ENCODE assay signal across 11 cellular contexts in genomic region chr14:69667938-69668336, GRCh38. TPM values are rescaled to one million over a fixed set of nuclear protein-coding genes. Genes with fewer than 3 reads are reported as not detected.
DNase-seq lines count a peak whose midpoint lies in the region; ATAC-seq, FAIRE-seq and TF ChIP-seq lines count a peak whose summit lies in the region.
"Had no signal": no experiment of that assay in that cellular context is flagged by ENCODE, and none has a peak within 500 bp of the region (broad histone marks: within the 10 kb centered on the region; RNA-seq: fewer than 3 reads in every experiment).

No MANE protein-coding gene starts in this region.

- H2AFZ ChIP-seq in mammary epithelial cell (ENCODE audit: low read depth, low read length) (no peak overlapping the region), neural progenitor cell (replicated peaks) (no peak overlapping the region)

- dilution Hi-C loops in mammary epithelial cell (cut with HindIII; ENCODE audit: low sequenced_read_pairs), result no loop called here

- H3K4me3 ChIP-seq in mammary epithelial cell (replicated peaks in 1 of 3; ENCODE audit: insufficient read depth in 1 of 3, low read depth in 2 of 3, low read length in 3 of 3) (no peak overlapping the region), neural progenitor cell (no peak overlapping the region), lower lobe of right lung (no peak overlapping the region)
- H3K4me3 ChIP-seq: vagina had no signal

- no peaks in the 10 kb centered on the region for H3K36me3 ChIP-seq in mammary epithelial cell (ENCODE audit: insufficient read depth, low read length)
- no peaks in the 10 kb centered on the region for H3K36me3 ChIP-seq in neural progenitor cell
- no peaks in the 10 kb centered on the region for H3K36me3 ChIP-seq in lower lobe of right lung
- H3K36me3 ChIP-seq: vagina had no signal

- H3K4me3 Mint-ChIP-seq in MCF 10A (ENCODE audit: unreplicated experiment), result no peak overlapping the region
- H3K4me3 Mint-ChIP-seq in activated T-helper 2 cell treated with anti-CD3 and anti-CD28 coated beads, Interferon-gamma antibody, Interleukin-2, Interleukin-4, amounts not matched to agents 10 μg/mL and 5 μg/mL and 100 μg/mL, durations not matched to agents 14 hours and 24 hours and 36 hours (ENCODE audit: low read depth), result peak overlapping the region; percentile 7
- H3K4me3 Mint-ChIP-seq in neural progenitor cell, result no peak overlapping the region

- TF ChIP-seq CTCF in MCF 10A (IDR thresholded peaks at IDR 0.05; ENCODE audit: unreplicated experiment) (no peak), mammary epithelial cell (conservative IDR thresholded peaks at IDR 0.05 in 1 of 2, IDR thresholded peaks at IDR 0.05 in 1 of 2; ENCODE audit: extremely low read depth in 1 of 2, insufficient read depth in 1 of 2, low read depth in 1 of 2, low read length in 2 of 2) (no peak), neural progenitor cell (IDR thresholded peaks at IDR 0.05) (no peak), lower lobe of right lung (IDR thresholded peaks at IDR 0.05) (no peak)

- H3K27me3 Mint-ChIP-seq in MCF 10A (ENCODE audit: insufficient read depth, unreplicated experiment) (no peaks in the 10 kb centered on the region), neural progenitor cell (ENCODE audit: insufficient read depth, low read depth) (peaks cover 7% of the 10 kb centered on the region)
- no peaks in the 10 kb centered on the region for H3K27me3 Mint-ChIP-seq in activated T-helper 2 cell treated with anti-CD3 and anti-CD28 coated beads, Interferon-gamma antibody, Interleukin-2, Interleukin-4, amounts not matched to agents 10 μg/mL and 5 μg/mL and 100 μg/mL, durations not matched to agents 14 hours and 24 hours and 36 hours (ENCODE audit: low read depth)

- H3K27me3 ChIP-seq in mammary epithelial cell (ENCODE audit: insufficient read depth, low read length), result no peaks in the 10 kb centered on the region
- no peaks in the 10 kb centered on the region for H3K27me3 ChIP-seq in neural progenitor cell
- no peaks in the 10 kb centered on the region for H3K27me3 ChIP-seq in lower lobe of right lung (ENCODE audit: low read depth)
- H3K27me3 ChIP-seq: vagina had no signal

- H3K9me3 Mint-ChIP-seq in MCF 10A (ENCODE audit: unreplicated experiment), result no peaks in the 10 kb centered on the region
- peaks cover 5% of the 10 kb centered on the region for H3K9me3 Mint-ChIP-seq in activated T-helper 2 cell treated with anti-CD3 and anti-CD28 coated beads, Interferon-gamma antibody, Interleukin-2, Interleukin-4, amounts not matched to agents 10 μg/mL and 5 μg/mL and 100 μg/mL, durations not matched to agents 14 hours and 24 hours and 36 hours
- peaks cover 2% of the 10 kb centered on the region for H3K9me3 Mint-ChIP-seq in neural progenitor cell

- CTCF ChIA-PET in MCF 10A (lab: Yijun Ruan, JAX) (no interaction called here), mammary epithelial cell (lab: Charles Lee; ENCODE audit: low non-redundant PET) (no interaction called here)

- H3K9me3 ChIP-seq in mammary epithelial cell (replicated peaks; ENCODE audit: insufficient read depth, low read length) (no peaks in the 10 kb centered on the region), neural progenitor cell (ENCODE audit: low read depth) (no peaks in the 10 kb centered on the region), lower lobe of right lung (no peaks in the 10 kb centered on the region)
- H3K9me3 ChIP-seq: vagina had no signal

- H4K20me1 ChIP-seq in mammary epithelial cell (ENCODE audit: insufficient read depth, low read length) (no peaks in the 10 kb centered on the region), neural progenitor cell (ENCODE audit: low read depth) (peaks cover 18% of the 10 kb centered on the region)

- in situ Hi-C loops in mammary epithelial cell (cut with MboI; ENCODE audit: low sequenced_read_pairs in 2 of 2), result no loop called here

- H3K4me2 ChIP-seq in mammary epithelial cell (ENCODE audit: insufficient read depth, low read depth, low read length), result no peak overlapping the region
- no peak overlapping the region for H3K4me2 ChIP-seq in neural progenitor cell

- peak; percentile 23 for FAIRE-seq in urothelium cell line (lab: Jason Lieb, UNC)

- 76% methylated on average over 4 of the region's 4 CpGs for WGBS in mammary epithelial cell (ENCODE audit: low coverage, missing lambda C conversion rate)

- H3F3A ChIP-seq in neural progenitor cell (ENCODE audit: low read depth), result peaks cover 13% of the 10 kb centered on the region

- ATAC-seq in HG02884 (IDR thresholded peaks at IDR 0.05; ENCODE audit: unreplicated experiment), result peak; percentile 35
- ATAC-seq in lower lobe of right lung, result no peak

- peaks cover 6% of the 10 kb centered on the region for H3K4me1 ChIP-seq in mammary epithelial cell (ENCODE audit: insufficient read depth, low read length)
- H3K4me1 ChIP-seq in neural progenitor cell, result peaks cover 31% of the 10 kb centered on the region
- H3K4me1 ChIP-seq in lower lobe of right lung, result peaks cover 96% of the 10 kb centered on the region

- no peak overlapping the region for H3K9ac ChIP-seq in mammary epithelial cell (ENCODE audit: insufficient read depth, low read length)
- no peak overlapping the region for H3K9ac ChIP-seq in neural progenitor cell

- DNase-seq in MCF 10A (ENCODE audit: unreplicated experiment) (no peak), mammary epithelial cell (no peak), urothelium cell line (ENCODE audit: low spot score) (no peak), neural progenitor cell (ENCODE audit: low spot score) (no peak), lower lobe of right lung (no peak), 8988T (no peak)
- DNase-seq in activated T-helper 2 cell treated with anti-CD3 and anti-CD28 coated beads, Interferon-gamma antibody, Interleukin-2, Interleukin-4, amounts not matched to agents 10 μg/mL and 5 μg/mL and 100 μg/mL, durations not matched to agents 14 hours and 24 hours and 36 hours (ENCODE audit: low spot score), result no peak
- DNase-seq: SW 1271 had no signal

- intact Hi-C loops in MCF 10A (cut with micrococcal nuclease) (no loop called here), mammary epithelial cell (cut with micrococcal nuclease) (no loop called here), lower lobe of right lung (cut with DNase I) (no loop called here)
- intact Hi-C loops in activated T-helper 2 cell treated with anti-CD3 and anti-CD28 coated beads, Interferon-gamma antibody, Interleukin-2, Interleukin-4, amounts not matched to agents 10 μg/mL and 5 μg/mL and 100 μg/mL, durations not matched to agents 14 hours and 24 hours and 36 hours (cut with micrococcal nuclease), result no loop called here

- H3K79me2 ChIP-seq in mammary epithelial cell (ENCODE audit: insufficient read depth, low read length) (peaks cover 95% of the 10 kb centered on the region), neural progenitor cell (ENCODE audit: low read depth) (peaks cover 4% of the 10 kb centered on the region)

- BruUV-seq in MCF 10A (replicated peaks; lab: Mats Ljungman, UMichigan) (no TSS peak), mammary epithelial cell (replicated peaks; lab: Mats Ljungman, UMichigan) (no TSS peak)

- H3K36me3 Mint-ChIP-seq in MCF 10A (ENCODE audit: insufficient read depth, unreplicated experiment) (peaks cover 29% of the 10 kb centered on the region), neural progenitor cell (peaks cover 3% of the 10 kb centered on the region)
- H3K36me3 Mint-ChIP-seq in activated T-helper 2 cell treated with anti-CD3 and anti-CD28 coated beads, Interferon-gamma antibody, Interleukin-2, Interleukin-4, amounts not matched to agents 10 μg/mL and 5 μg/mL and 100 μg/mL, durations not matched to agents 14 hours and 24 hours and 36 hours (ENCODE audit: low read depth), result peaks cover 42% of the 10 kb centered on the region

- H3K27ac ChIP-seq in mammary epithelial cell (ENCODE audit: insufficient read depth, low read depth, low read length), result no peak overlapping the region
- H3K27ac ChIP-seq in neural progenitor cell, result no peak overlapping the region
- no peak overlapping the region for H3K27ac ChIP-seq in lower lobe of right lung
- H3K27ac ChIP-seq: HL-60, vagina had no signal

- H3K4me1 Mint-ChIP-seq in MCF 10A (ENCODE audit: insufficient read depth, unreplicated experiment) (peaks cover 34% of the 10 kb centered on the region), neural progenitor cell (peaks cover 27% of the 10 kb centered on the region)
- H3K4me1 Mint-ChIP-seq in activated T-helper 2 cell treated with anti-CD3 and anti-CD28 coated beads, Interferon-gamma antibody, Interleukin-2, Interleukin-4, amounts not matched to agents 10 μg/mL and 5 μg/mL and 100 μg/mL, durations not matched to agents 14 hours and 24 hours and 36 hours (ENCODE audit: low read depth), result peaks cover 70% of the 10 kb centered on the region

- H3K27ac Mint-ChIP-seq in MCF 10A (ENCODE audit: low read depth, unreplicated experiment) (peak overlapping the region; percentile 17), neural progenitor cell (no peak overlapping the region)
- H3K27ac Mint-ChIP-seq in activated T-helper 2 cell treated with anti-CD3 and anti-CD28 coated beads, Interferon-gamma antibody, Interleukin-2, Interleukin-4, amounts not matched to agents 10 μg/mL and 5 μg/mL and 100 μg/mL, durations not matched to agents 14 hours and 24 hours and 36 hours, result peak overlapping the region; percentile 58

- POLR2A ChIA-PET in MCF 10A (lab: Yijun Ruan, JAX), result interaction anchor here (0.7 to 1.0 kb wide), 2 partner anchors 19 to 48 kb away, joined by 3 to 6 read pairs; no protein-coding TSS in a partner anchor

RNA-seq across cellular contexts. Expression of gene SUSD6, which starts 56.5 kb away (rescaled TPM):
- 27.7 and 32.1 TPM in 2 replicates for total RNA-seq in MCF 10A (2022)
- 10 to 100 TPM; 34.8 to 45.6 TPM for total RNA-seq in mammary epithelial cell
- 17.1 TPM for polyA plus RNA-seq in mammary epithelial cell
- polyA minus RNA-seq in mammary epithelial cell, result 41.4 TPM
- 46.6 and 46.7 TPM in 2 replicates for total RNA-seq in activated T-helper 2 cell treated with anti-CD3 and anti-CD28 coated beads, Interferon-gamma antibody, Interleukin-2, Interleukin-4, amounts not matched to agents 10 μg/mL and 5 μg/mL and 100 μg/mL, durations not matched to agents 14 hours and 24 hours and 36 hours
- 6.3 and 9.2 TPM in 2 replicates for total RNA-seq in neural progenitor cell (ENCODE audit: low replicate concordance)
- 80.1 TPM for total RNA-seq in lower lobe of right lung
